Comparison of ENCODE assay signal across 27 cellular contexts in genomic region chr7:152883858-152884257, GRCh38.
"Had no signal": no experiment of that assay in that cellular context is flagged by ENCODE, and none has a peak within 500 bp of the region (broad histone marks: within the 10 kb centered on the region; RNA-seq: fewer than 3 reads in every experiment).

No MANE protein-coding gene starts in this region.

- H3K27ac Mint-ChIP-seq: activated T-helper 1 cell treated with anti-CD3 and anti-CD28 coated beads, Interleukin-12 subunit alpha, Interleukin-12 subunit beta, Interleukin-2, Interleukin-4 antibody, amounts not matched to agents 30 ng/mL and 10 ng/mL and 1 ng/mL, durations not matched to agents 14 hours and 24 hours and 36 hours; memory B cell; natural killer cell; stimulated activated effector memory CD8-positive, alpha-beta T cell treated with anti-CD3 and anti-CD28 coated beads, Interleukin-12 subunit alpha, Interleukin-12 subunit beta, amount 100 ng/mL, for 72 hours; stimulated activated naive CD8-positive, alpha-beta T cell treated with anti-CD3 and anti-CD28 coated beads, Interleukin-15, Interleukin-2, amounts not matched to agents 100 ng/mL and 50 ng/mL, for 24 hours; type B pancreatic cell had no signal

- H3K27me3 ChIP-seq: adrenal gland, body of pancreas, esophagus squamous epithelium, heart right ventricle, neutrophil, right lobe of liver, vagina had no signal

- H3K36me3 ChIP-seq: adrenal gland, esophagus squamous epithelium, heart right ventricle, neutrophil, right lobe of liver, thoracic aorta, vagina had no signal

- H3K27ac ChIP-seq: adrenal gland, body of pancreas, epithelial cell of prostate, esophagus squamous epithelium, heart right ventricle, neutrophil, right lobe of liver, thoracic aorta, vagina had no signal

- H3K27me3 Mint-ChIP-seq: memory B cell; stimulated activated naive CD8-positive, alpha-beta T cell treated with anti-CD3 and anti-CD28 coated beads, Interleukin-15, Interleukin-2, amounts not matched to agents 100 ng/mL and 50 ng/mL, for 24 hours; type B pancreatic cell had no signal

- H3K4me3 ChIP-seq: adrenal gland, body of pancreas, esophagus squamous epithelium, heart right ventricle, right lobe of liver, thoracic aorta, vagina had no signal

- H3K4me1 Mint-ChIP-seq: memory B cell; natural killer cell; stimulated activated effector memory CD8-positive, alpha-beta T cell treated with anti-CD3 and anti-CD28 coated beads, Interleukin-12 subunit alpha, Interleukin-12 subunit beta, amount 100 ng/mL, for 72 hours had no signal

- H3K9me3 Mint-ChIP-seq: activated T-helper 1 cell treated with anti-CD3 and anti-CD28 coated beads, Interleukin-12 subunit alpha, Interleukin-12 subunit beta, Interleukin-2, Interleukin-4 antibody, amounts not matched to agents 30 ng/mL and 10 ng/mL and 1 ng/mL, durations not matched to agents 14 hours and 24 hours and 36 hours; natural killer cell; stimulated activated naive CD8-positive, alpha-beta T cell treated with anti-CD3 and anti-CD28 coated beads, Interleukin-15, Interleukin-2, amounts not matched to agents 100 ng/mL and 50 ng/mL, for 24 hours; type B pancreatic cell had no signal

- H3K4me1 ChIP-seq: adrenal gland, body of pancreas, esophagus squamous epithelium, heart right ventricle, right lobe of liver, vagina had no signal

- H3K4me3 Mint-ChIP-seq: activated T-helper 1 cell treated with anti-CD3 and anti-CD28 coated beads, Interleukin-12 subunit alpha, Interleukin-12 subunit beta, Interleukin-2, Interleukin-4 antibody, amounts not matched to agents 30 ng/mL and 10 ng/mL and 1 ng/mL, durations not matched to agents 14 hours and 24 hours and 36 hours; memory B cell; natural killer cell; stimulated activated effector memory CD8-positive, alpha-beta T cell treated with anti-CD3 and anti-CD28 coated beads, Interleukin-12 subunit alpha, Interleukin-12 subunit beta, amount 100 ng/mL, for 72 hours; stimulated activated naive CD8-positive, alpha-beta T cell treated with anti-CD3 and anti-CD28 coated beads, Interleukin-15, Interleukin-2, amounts not matched to agents 100 ng/mL and 50 ng/mL, for 24 hours; type B pancreatic cell had no signal

- ATAC-seq: activated naive CD4-positive, alpha-beta T cell treated with anti-CD3 and anti-CD28 coated beads, Interleukin-2, amount 50 U/mL, for 72 hours; body of pancreas; heart right ventricle; left cardiac atrium; natural killer cell; right lobe of liver; stimulated activated effector memory CD8-positive, alpha-beta T cell treated with anti-CD3 and anti-CD28 coated beads, Interleukin-12 subunit alpha, Interleukin-12 subunit beta, amount 100 ng/mL, for 72 hours had no signal

- DNase-seq: activated CD4-positive, alpha-beta T cell treated with anti-CD3 and anti-CD28 coated beads for 4 hours; activated CD4-positive, alpha-beta T cell treated with anti-CD3 and anti-CD28 coated beads, Interleukin-2, amount 50 U/mL, for 4 hours; activated T-cell treated with anti-CD3 and anti-CD28 coated beads, Interleukin-2, amount 50 U/mL, for 1 hour; aorta; body of pancreas; dermis blood vessel endothelial cell; effector CD4-positive, alpha-beta T cell; esophagus squamous epithelium; foreskin melanocyte; heart right ventricle; islet precursor cell; left cardiac atrium; natural killer cell; stimulated activated CD4-positive, alpha-beta T cell treated with anti-CD3 and anti-CD28 coated beads, Interleukin-12 subunit alpha, Interleukin-12 subunit beta, amount 100 ng/mL, for 4 hours; stimulated activated CD4-positive, alpha-beta T cell treated with anti-CD3 and anti-CD28 coated beads, Interleukin-4, amount 100 ng/mL, for 1 hour had no signal

- H3K9me3 ChIP-seq: adrenal gland, body of pancreas, esophagus squamous epithelium, neutrophil, right lobe of liver, thoracic aorta, vagina had no signal

- H3K36me3 Mint-ChIP-seq: stimulated activated effector memory CD8-positive, alpha-beta T cell treated with anti-CD3 and anti-CD28 coated beads, Interleukin-12 subunit alpha, Interleukin-12 subunit beta, amount 100 ng/mL, for 72 hours; type B pancreatic cell had no signal
